ENCODE assay signal across 1 cellular context in genomic region chr16:96935-97381, GRCh38.
TF ChIP-seq lines count a peak whose summit lies in the region.

No MANE protein-coding gene starts in this region.

TF ChIP-seq in GM12878, 131 proteins besides CTCF, POLR2A, EP300 and RAD21 (continues in another document):
- peak; percentile 91 for TF ChIP-seq TCF12 (IDR thresholded peaks at IDR 0.05; ENCODE audit: low read depth, low read length)
- TF ChIP-seq SPI1 (IDR thresholded peaks at IDR 0.05; ENCODE audit: borderline replicate concordance, insufficient read depth, low read depth, low read length), result no peak
- no peak for TF ChIP-seq RFX5 (IDR thresholded peaks at IDR 0.05; ENCODE audit: low read depth, low read length)
- TF ChIP-seq ZNF592 (IDR thresholded peaks at IDR 0.05), result peak; percentile 92; the same call in 1 of the 2 replicates
- no peak for TF ChIP-seq BMI1 (IDR thresholded peaks at IDR 0.05; ENCODE audit: borderline replicate concordance)
- no peak for TF ChIP-seq TARDBP (IDR thresholded peaks at IDR 0.05; ENCODE audit: borderline replicate concordance)
- TF ChIP-seq SP1 (IDR thresholded peaks at IDR 0.05; ENCODE audit: low read depth, low read length), result peak; percentile 55
- TF ChIP-seq BRCA1 (IDR thresholded peaks at IDR 0.05; ENCODE audit: low read depth, low read length), result no peak
- peak; percentile 49; the same call in 1 of the 2 replicates for TF ChIP-seq USF2 (IDR thresholded peaks at IDR 0.05; ENCODE audit: borderline replicate concordance, low read depth, low read length)
- TF ChIP-seq CEBPB (IDR thresholded peaks at IDR 0.05; ENCODE audit: borderline replicate concordance in 1 of 2, low read depth in 2 of 2, low read length in 2 of 2), result no peak
- TF ChIP-seq RB1 (IDR thresholded peaks at IDR 0.05; ENCODE audit: borderline replicate concordance), result peak; percentile 62; the same call in 1 of the 2 replicates
- no peak for TF ChIP-seq ATF2 (IDR thresholded peaks at IDR 0.05; ENCODE audit: low read length)
- peak; percentile 51; the same call in 1 of the 2 replicates for TF ChIP-seq PAX5 (IDR thresholded peaks at IDR 0.05; ENCODE audit: borderline replicate concordance, low read depth, low read length)
- TF ChIP-seq CREM (IDR thresholded peaks at IDR 0.05; ENCODE audit: low read depth), result peak; percentile 49; the same call in 1 of the 2 replicates
- TF ChIP-seq BCLAF1 (IDR thresholded peaks at IDR 0.05), result no peak
- no peak for TF ChIP-seq WRNIP1 (IDR thresholded peaks at IDR 0.05; ENCODE audit: borderline replicate concordance, low read depth, low read length)
- TF ChIP-seq CHD2 (IDR thresholded peaks at IDR 0.05; ENCODE audit: borderline replicate concordance, low read depth, low read length), result peak; percentile 57; the same call in 1 of the 2 replicates
- no peak for TF ChIP-seq TBL1XR1 (IDR thresholded peaks at IDR 0.05; ENCODE audit: low read depth, low read length)
- TF ChIP-seq MYB (IDR thresholded peaks at IDR 0.05; ENCODE audit: borderline replicate concordance, low read depth, low read length), result no peak
- TF ChIP-seq NR2F1 (conservative IDR thresholded peaks at IDR 0.05), result no peak
- peak; percentile 70 for TF ChIP-seq USF1 (IDR thresholded peaks at IDR 0.05; ENCODE audit: borderline replicate concordance, extremely low read length, insufficient read depth, low read depth, low read length)
- no peak for TF ChIP-seq NR2C2 (IDR thresholded peaks at IDR 0.05; ENCODE audit: borderline replicate concordance, control insufficient read depth, insufficient read length, low read depth)
- peak; percentile 83 for TF ChIP-seq RAD51 (IDR thresholded peaks at IDR 0.05)
- peak; percentile 42; the same call in 1 of the 2 replicates for TF ChIP-seq MAX (IDR thresholded peaks at IDR 0.05; ENCODE audit: low read depth, low read length)
- TF ChIP-seq CBX3 (IDR thresholded peaks at IDR 0.05; ENCODE audit: borderline replicate concordance, low read depth), result no peak
- no peak for TF ChIP-seq CBFB (IDR thresholded peaks at IDR 0.05; ENCODE audit: low read depth)
- no peak for TF ChIP-seq SRF (IDR thresholded peaks at IDR 0.05; ENCODE audit: low read depth in 2 of 2, low read length in 2 of 2)
- TF ChIP-seq TAF1 (IDR thresholded peaks at IDR 0.05; ENCODE audit: borderline replicate concordance, low read depth, low read length), result no peak
- no peak for TF ChIP-seq PRDM15 (CRISPR knock-in tag; IDR thresholded peaks at IDR 0.05)
- no peak for TF ChIP-seq ASH2L (IDR thresholded peaks at IDR 0.05; ENCODE audit: borderline replicate concordance, low read depth)
- peak; percentile 74; the same call in 1 of the 2 replicates for TF ChIP-seq HDGF (IDR thresholded peaks at IDR 0.05)
- peak; percentile 63; the same call in 1 of the 2 replicates for TF ChIP-seq NBN (IDR thresholded peaks at IDR 0.05)
- peak; percentile 56 for TF ChIP-seq KLF5 (IDR thresholded peaks at IDR 0.05; ENCODE audit: partially characterized antibody)
- TF ChIP-seq EED (IDR thresholded peaks at IDR 0.05; ENCODE audit: low read depth), result no peak
- no peak for TF ChIP-seq RBBP5 (conservative IDR thresholded peaks at IDR 0.05)
- TF ChIP-seq JUNB (IDR thresholded peaks at IDR 0.05), result no peak
- TF ChIP-seq MEF2B (IDR thresholded peaks at IDR 0.05; ENCODE audit: partially characterized antibody, poor library complexity, severe bottlenecking), result no peak
- peak; percentile 64; the same call in 1 of the 2 replicates for TF ChIP-seq ATF3 (IDR thresholded peaks at IDR 0.05; ENCODE audit: borderline replicate concordance, extremely low read depth, low read depth, low read length)
- no peak for TF ChIP-seq HDAC2 (IDR thresholded peaks at IDR 0.05)
- TF ChIP-seq DPF2 (IDR thresholded peaks at IDR 0.05), result no peak
- no peak for TF ChIP-seq KAT2A (conservative IDR thresholded peaks at IDR 0.05; ENCODE audit: control insufficient read depth, low read depth, low read length)
- TF ChIP-seq JUND (IDR thresholded peaks at IDR 0.05; ENCODE audit: low read depth, low read length), result no peak
- no peak for TF ChIP-seq FOXM1 (IDR thresholded peaks at IDR 0.05; ENCODE audit: low read depth, low read length)
- TF ChIP-seq CREB1 (IDR thresholded peaks at IDR 0.05; ENCODE audit: low read depth), result no peak
- no peak for TF ChIP-seq ZBTB11 (CRISPR knock-in tag; IDR thresholded peaks at IDR 0.05)
- peak; percentile 58; the same call in 1 of the 2 replicates for TF ChIP-seq RUNX3 (IDR thresholded peaks at IDR 0.05; ENCODE audit: low read length)
